2 cellular contexts compared by ENCODE assay signal in the genomic region with DNA sequence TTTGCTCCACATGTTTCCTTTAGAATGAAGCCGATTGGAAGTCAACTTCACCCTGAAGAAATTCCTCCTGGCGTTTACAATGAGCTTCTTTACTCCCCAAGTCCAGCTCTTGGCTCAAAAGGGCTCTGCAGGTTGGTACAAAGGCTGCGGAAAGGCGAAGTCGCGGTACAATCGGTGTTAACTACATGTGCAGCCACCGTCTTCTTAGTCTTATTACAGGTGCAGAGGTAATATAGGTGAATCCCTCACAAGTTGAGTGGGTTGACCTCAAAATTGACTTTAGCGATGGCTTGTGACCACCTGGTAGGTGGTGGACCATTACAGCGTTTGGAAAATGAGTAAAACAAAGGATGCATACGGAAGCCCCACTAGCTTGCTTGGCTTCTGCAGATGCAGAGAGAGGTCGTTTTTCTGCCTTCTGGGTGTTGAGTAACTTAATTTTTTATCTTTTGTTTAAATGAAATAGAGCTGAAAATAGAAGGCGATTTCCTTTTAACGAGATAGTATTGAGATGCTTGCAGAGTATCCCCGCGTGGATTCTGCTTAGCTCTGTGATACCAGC.
A peak's percentile ranks its signal among the peaks of the same experiment; 100 is the strongest.
TF ChIP-seq lines count a peak whose summit lies in the region.

No MANE protein-coding gene starts in this region.

TF ChIP-seq in K562, 482 proteins besides CTCF, POLR2A, EP300 and RAD21:
- TF ChIP-seq CBX8 (IDR thresholded peaks at IDR 0.05; ENCODE audit: borderline replicate concordance, extremely low read depth, low read depth, low read length, poor library complexity, severe bottlenecking) (peak; percentile 71), STAT5B (CRISPR knock-in tag; IDR thresholded peaks at IDR 0.05) (no peak), NR2C1 (IDR thresholded peaks at IDR 0.05) (no peak), NR2C1 (tag; IDR thresholded peaks at IDR 0.05) (no peak)
- TF ChIP-seq, protein P1, sequence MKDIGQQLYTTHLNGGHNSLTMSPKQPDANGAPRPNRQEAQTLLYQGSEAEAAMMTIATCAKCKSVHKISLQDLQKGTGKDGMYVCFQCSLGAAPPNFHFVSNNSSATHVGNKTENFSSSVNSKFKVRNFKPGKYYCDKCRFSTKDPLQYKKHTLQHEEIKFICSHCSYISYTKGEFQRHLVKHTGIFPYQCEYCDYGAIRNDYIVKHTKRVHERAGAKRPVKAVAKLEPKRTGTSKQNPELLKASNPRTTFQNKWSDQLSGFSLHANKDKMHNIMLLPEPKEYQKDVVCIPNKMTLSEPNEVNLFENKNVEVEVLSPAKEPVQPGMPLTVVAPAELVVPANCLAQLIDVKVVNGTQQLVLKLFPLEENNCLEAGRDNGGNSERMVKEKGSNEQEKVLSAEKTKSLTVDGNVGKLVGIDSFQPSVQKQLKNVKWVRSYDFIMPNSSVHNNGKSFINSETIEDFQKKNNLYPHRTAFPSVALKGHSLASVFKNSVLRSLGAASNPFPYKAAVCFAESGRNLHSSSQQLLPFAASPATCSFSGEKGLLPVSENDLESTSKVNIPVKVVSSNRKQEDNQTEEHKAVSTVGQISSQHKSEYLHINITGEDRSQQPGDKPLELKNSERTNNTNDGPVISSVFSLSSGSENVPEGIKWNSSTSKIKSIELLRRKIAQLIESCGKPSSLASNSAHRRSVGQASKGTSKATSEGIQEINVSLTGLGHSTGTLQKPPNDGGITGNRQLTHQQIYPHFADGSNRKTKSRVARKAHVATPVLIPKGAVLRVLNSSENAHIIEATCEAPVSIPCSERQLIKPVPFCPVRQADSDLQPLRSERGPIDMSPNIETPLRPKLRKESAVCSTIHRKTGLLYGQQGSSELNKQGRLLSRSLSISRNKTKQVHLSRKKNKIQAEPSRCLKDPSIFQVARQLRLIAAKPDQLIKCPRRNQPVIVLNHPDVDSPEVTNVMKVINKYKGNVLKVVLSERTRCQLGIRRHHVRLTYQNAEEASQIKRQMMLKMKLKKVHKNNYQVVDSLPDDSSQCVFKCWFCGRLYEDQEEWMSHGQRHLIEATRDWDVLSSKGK (CRISPR knock-in tag; IDR thresholded peaks at IDR 0.05) = no peak

TF ChIP-seq in SK-N-SH, 30 proteins besides CTCF, POLR2A, EP300 and RAD21:
- no peak for TF ChIP-seq FOXJ3 (CRISPR knock-in tag; IDR thresholded peaks at IDR 0.05)
- TF ChIP-seq, protein P2, sequence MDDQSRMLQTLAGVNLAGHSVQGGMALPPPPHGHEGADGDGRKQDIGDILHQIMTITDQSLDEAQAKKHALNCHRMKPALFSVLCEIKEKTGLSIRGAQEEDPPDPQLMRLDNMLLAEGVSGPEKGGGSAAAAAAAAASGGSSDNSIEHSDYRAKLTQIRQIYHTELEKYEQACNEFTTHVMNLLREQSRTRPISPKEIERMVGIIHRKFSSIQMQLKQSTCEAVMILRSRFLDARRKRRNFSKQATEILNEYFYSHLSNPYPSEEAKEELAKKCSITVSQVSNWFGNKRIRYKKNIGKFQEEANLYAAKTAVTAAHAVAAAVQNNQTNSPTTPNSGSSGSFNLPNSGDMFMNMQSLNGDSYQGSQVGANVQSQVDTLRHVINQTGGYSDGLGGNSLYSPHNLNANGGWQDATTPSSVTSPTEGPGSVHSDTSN (IDR thresholded peaks at IDR 0.05) = no peak
- TF ChIP-seq FOXM1 (IDR thresholded peaks at IDR 0.05; ENCODE audit: low read depth) = no peak
- TF ChIP-seq TCF12 (IDR thresholded peaks at IDR 0.05) = no peak
- TF ChIP-seq, protein P3, sequence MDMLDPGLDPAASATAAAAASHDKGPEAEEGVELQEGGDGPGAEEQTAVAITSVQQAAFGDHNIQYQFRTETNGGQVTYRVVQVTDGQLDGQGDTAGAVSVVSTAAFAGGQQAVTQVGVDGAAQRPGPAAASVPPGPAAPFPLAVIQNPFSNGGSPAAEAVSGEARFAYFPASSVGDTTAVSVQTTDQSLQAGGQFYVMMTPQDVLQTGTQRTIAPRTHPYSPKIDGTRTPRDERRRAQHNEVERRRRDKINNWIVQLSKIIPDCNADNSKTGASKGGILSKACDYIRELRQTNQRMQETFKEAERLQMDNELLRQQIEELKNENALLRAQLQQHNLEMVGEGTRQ (IDR thresholded peaks at IDR 0.05; ENCODE audit: borderline replicate concordance, low read depth, low read length) = no peak
- TF ChIP-seq NRF1 (IDR thresholded peaks at IDR 0.05; ENCODE audit: low read depth, low read length) = no peak
- no peak for TF ChIP-seq CHD2 (IDR thresholded peaks at IDR 0.05; ENCODE audit: low read length, partially characterized antibody)
